Comparison of ENCODE assay signal across 8 cellular contexts in genomic region chr2:215920244-215921100, GRCh38.
DNase-seq lines count a peak whose midpoint lies in the region; TF ChIP-seq lines count a peak whose summit lies in the region.

No MANE protein-coding gene starts in this region.

- intact Hi-C loops in posterior cingulate gyrus (cut with DNase I), result loop anchor here (1.0 kb wide), 1 partner anchor 466 kb away; no protein-coding TSS in a partner anchor

- no peak overlapping the region for H3K4me3 ChIP-seq in GM12864 (ENCODE audit: low read depth, low read length)

- TF ChIP-seq CTCF in GM12864 (IDR thresholded peaks at IDR 0.05; ENCODE audit: low read depth, low read length, missing control alignments), result peak; percentile 85

- DNase-seq in GM12864 (ENCODE audit: low read depth) (peak; percentile 57), H4 (ENCODE audit: low spot score) (peak; percentile 72), Kasumi-1 (lab: John Stamatoyannopoulos, UW) (peak; percentile 48 to 58), RPMI7951 (ENCODE audit: low read depth) (peak; percentile 79), glomerular visceral epithelial cell (ENCODE audit: extremely low spot score) (peak; percentile 81), posterior cingulate gyrus (peak; percentile 38 to 95 (median 74)), epidermal melanocyte (ENCODE audit: insufficient read length, low spot score) (no peak)
- peak; percentile 1 to 28 (median 6) for DNase-seq in activated naive CD4-positive, alpha-beta T cell (lab: John Stamatoyannopoulos, UW)
